11 cellular contexts compared by ENCODE assay signal in the genomic region with DNA sequence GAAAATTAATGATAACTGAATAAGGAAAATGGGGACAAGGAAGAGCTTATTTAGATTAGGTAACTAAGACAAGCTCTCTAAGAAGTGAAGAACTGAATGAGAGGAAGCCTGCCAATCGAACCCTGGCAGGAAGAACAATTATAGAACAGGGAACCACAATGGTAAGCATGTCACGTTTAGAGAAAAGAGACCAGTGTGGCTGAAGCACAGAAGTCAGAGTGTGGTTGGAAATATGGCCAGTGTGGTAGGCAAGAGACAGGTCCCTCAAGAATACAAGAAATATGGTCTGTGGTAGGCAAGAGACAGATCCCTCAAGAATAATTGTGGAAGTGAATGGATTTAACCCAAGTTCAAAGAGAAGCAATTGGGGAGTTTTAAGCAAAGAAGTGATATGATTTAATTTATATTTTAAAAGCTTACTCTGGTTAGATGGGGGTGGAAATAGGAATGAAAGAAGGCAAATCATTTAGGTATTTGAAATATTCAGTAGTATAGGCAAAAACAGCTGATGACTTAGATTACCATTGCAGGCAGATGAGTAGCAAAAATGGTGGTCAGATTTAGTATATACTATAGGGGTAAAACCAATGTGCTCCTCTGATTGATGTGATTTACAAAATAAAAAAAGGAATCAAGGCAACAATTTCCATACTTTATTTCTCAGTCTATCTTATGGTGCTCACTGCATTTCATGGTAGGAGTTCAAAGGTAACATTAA. TPM values are rescaled to one million over a fixed set of nuclear protein-coding genes. Genes with fewer than 3 reads are reported as not detected.
DNase-seq lines count a peak whose midpoint lies in the region; ATAC-seq and TF ChIP-seq lines count a peak whose summit lies in the region.
"Had no signal": no experiment of that assay in that cellular context is flagged by ENCODE, and none has a peak within 500 bp of the region (broad histone marks: within the 10 kb centered on the region; RNA-seq: fewer than 3 reads in every experiment).

No MANE protein-coding gene starts in this region.

- no peak for TF ChIP-seq CTCF in GM13977 (IDR thresholded peaks at IDR 0.05; ENCODE audit: extremely low read depth, insufficient read depth, missing control alignments)
- TF ChIP-seq CTCF in esophagus squamous epithelium (IDR thresholded peaks at IDR 0.05): no peak
- TF ChIP-seq CTCF in SK-N-SH (IDR thresholded peaks at IDR 0.05): no peak

- peaks cover 61% of the 10 kb centered on the region for H3K36me3 Mint-ChIP-seq in activated naive CD8-positive, alpha-beta T cell treated with anti-CD3 and anti-CD28 coated beads for 36 hours

- H3K9ac ChIP-seq in SK-N-SH: no peak overlapping the region

- H3K36me3 ChIP-seq in esophagus squamous epithelium (no peaks in the 10 kb centered on the region), SK-N-SH (replicated peaks in 1 of 2; ENCODE audit: control insufficient read depth in 1 of 2, insufficient read depth in 2 of 2, low read length in 1 of 2) (no peaks in the 10 kb centered on the region)
- H3K36me3 ChIP-seq: WERI-Rb-1 had no signal

- peak overlapping the region; percentile 47 for H3K27ac Mint-ChIP-seq in activated naive CD8-positive, alpha-beta T cell treated with anti-CD3 and anti-CD28 coated beads for 36 hours

- H3K27me3 Mint-ChIP-seq in activated naive CD8-positive, alpha-beta T cell treated with anti-CD3 and anti-CD28 coated beads for 36 hours: no peaks in the 10 kb centered on the region

- H3K4me3 ChIP-seq in esophagus squamous epithelium (no peak overlapping the region), SK-N-SH (ENCODE audit: low read depth in 2 of 2, low read length in 1 of 2) (no peak overlapping the region)

- no peaks in the 10 kb centered on the region for H3K9me2 ChIP-seq in SK-N-SH

- ATAC-seq in GM19467 (IDR thresholded peaks at IDR 0.05; ENCODE audit: unreplicated experiment) (peak; percentile 83), HG03108 (IDR thresholded peaks at IDR 0.05; ENCODE audit: unreplicated experiment) (peak; percentile 84)

- CTCF ChIA-PET in SK-N-SH (lab: Yijun Ruan, JAX): interaction anchor here (1.3 kb wide), 1 partner anchor 28 kb away, joined by 5 read pairs; no protein-coding TSS in a partner anchor

- TF ChIP-seq RAD21 in SK-N-SH (IDR thresholded peaks at IDR 0.05; ENCODE audit: low read length): no peak

- H3F3A ChIP-seq in SK-N-SH (replicated peaks; ENCODE audit: insufficient read depth): no peaks in the 10 kb centered on the region

- peaks cover 43% of the 10 kb centered on the region for H3K4me1 Mint-ChIP-seq in activated naive CD8-positive, alpha-beta T cell treated with anti-CD3 and anti-CD28 coated beads for 36 hours

- in situ Hi-C loops in GM13977 (cut with MboI; ENCODE audit: low pct_unique_long_range_greater_than_20kb, low sequenced_read_pairs, unreplicated experiment): no loop called here

- H4K20me1 ChIP-seq in SK-N-SH (ENCODE audit: insufficient read depth): no peaks in the 10 kb centered on the region

- H2AFZ ChIP-seq in SK-N-SH (ENCODE audit: low read depth): no peak overlapping the region

- H3K4me3 Mint-ChIP-seq in activated naive CD8-positive, alpha-beta T cell treated with anti-CD3 and anti-CD28 coated beads for 36 hours: peak overlapping the region; percentile 61

- H3K9me3 ChIP-seq in esophagus squamous epithelium (peaks cover 0 to 13% (median 0%) of the 10 kb centered on the region in 3 donors), SK-N-SH (no peaks in the 10 kb centered on the region)

- no peak for TF ChIP-seq POLR2A in esophagus squamous epithelium (IDR thresholded peaks at IDR 0.05)

- 36 to 43% methylated on average over 2 of the region's 2 CpGs for WGBS in esophagus squamous epithelium, 2 donors
- WGBS in SK-N-SH (ENCODE audit: low lambda C conversion rate): 2% methylated on average over 2 of the region's 2 CpGs

- H3K27ac ChIP-seq in esophagus squamous epithelium (no peak overlapping the region), SK-N-SH (ENCODE audit: low read depth in 2 of 2, low read length in 1 of 2) (no peak overlapping the region)
- H3K27ac ChIP-seq: WERI-Rb-1 had no signal

- intact Hi-C loops in esophagus squamous epithelium (cut with DNase I): loop anchor here (10.0 kb wide), 1 partner anchor 2000 kb away; no protein-coding TSS in a partner anchor

- H3K79me2 ChIP-seq in SK-N-SH (ENCODE audit: insufficient read depth): no peaks in the 10 kb centered on the region

- DNase-seq in GM13977 (ENCODE audit: low spot score): peak; percentile 36
- peak; percentile 19 for DNase-seq in activated naive CD8-positive, alpha-beta T cell treated with anti-CD3 and anti-CD28 coated beads for 36 hours
- no peak for DNase-seq in NCI-H510A (lab: John Stamatoyannopoulos, UW)
- DNase-seq in esophagus squamous epithelium (lab: John Stamatoyannopoulos, UW): no peak
- no peak for DNase-seq in SK-N-SH
- DNase-seq in NK-92 treated with Interleukin-12 subunit alpha and Interleukin-12 subunit beta, amount 100 ng/mL, for 24 hours (lab: John Stamatoyannopoulos, UW): no peak
- DNase-seq: NCI-H187; stimulated activated CD4-positive, alpha-beta T cell treated with anti-CD3 and anti-CD28 coated beads, Interleukin-1b, Interleukin-23, amount 100 ng/mL, for 48 hours; WERI-Rb-1 had no signal

- POLR2A ChIA-PET in SK-N-SH (lab: Yijun Ruan, JAX): no interaction called here

- H3K9me3 Mint-ChIP-seq in activated naive CD8-positive, alpha-beta T cell treated with anti-CD3 and anti-CD28 coated beads for 36 hours: peaks cover 33% of the 10 kb centered on the region

- H3K4me2 ChIP-seq in SK-N-SH: no peak overlapping the region

- TF ChIP-seq EP300 in SK-N-SH (IDR thresholded peaks at IDR 0.05; ENCODE audit: borderline replicate concordance in 1 of 2, low read depth in 1 of 2, low read length in 1 of 2): no peak

- H3K27me3 ChIP-seq in esophagus squamous epithelium (no peaks in the 10 kb centered on the region), SK-N-SH (ENCODE audit: insufficient read depth) (no peaks in the 10 kb centered on the region)

- no peaks in the 10 kb centered on the region for H3K4me1 ChIP-seq in esophagus squamous epithelium
- H3K4me1 ChIP-seq in SK-N-SH (ENCODE audit: control insufficient read depth in 1 of 2, insufficient read depth in 2 of 2, low read depth in 1 of 2, low read length in 1 of 2): no peaks in the 10 kb centered on the region

TF ChIP-seq in SK-N-SH, 30 proteins besides CTCF, POLR2A, EP300 and RAD21:
- TF ChIP-seq, protein P1, sequence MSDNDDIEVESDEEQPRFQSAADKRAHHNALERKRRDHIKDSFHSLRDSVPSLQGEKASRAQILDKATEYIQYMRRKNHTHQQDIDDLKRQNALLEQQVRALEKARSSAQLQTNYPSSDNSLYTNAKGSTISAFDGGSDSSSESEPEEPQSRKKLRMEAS (IDR thresholded peaks at IDR 0.05; ENCODE audit: low read depth): no peak
- TF ChIP-seq SIN3A (IDR thresholded peaks at IDR 0.05; ENCODE audit: borderline replicate concordance, low read depth, low read length) (no peak), RFX5 (IDR thresholded peaks at IDR 0.05; ENCODE audit: low read length) (no peak), GABPA (IDR thresholded peaks at IDR 0.05; ENCODE audit: low read depth) (no peak), SMC3 (IDR thresholded peaks at IDR 0.05; ENCODE audit: low read depth, low read length) (no peak), ZBTB33 (IDR thresholded peaks at IDR 0.05; ENCODE audit: borderline replicate concordance, low read depth) (no peak), TCF12 (IDR thresholded peaks at IDR 0.05) (no peak), FOXM1 (IDR thresholded peaks at IDR 0.05; ENCODE audit: low read depth) (no peak)

RNA-seq across cellular contexts. Expression of gene ERMN, which starts 38.8 kb away (rescaled TPM):
- 1 to 10 TPM; 1.9 to 2.0 TPM for total RNA-seq in activated naive CD8-positive, alpha-beta T cell treated with anti-CD3 and anti-CD28 coated beads for 36 hours
- total RNA-seq in esophagus squamous epithelium: 1 to 10 TPM in 1 of 4 donors, under 1 TPM in 2, not detected in 1; 0.04 to 1.1 (median 0.19) TPM
- not detected in 2 replicates for polyA plus RNA-seq in SK-N-SH (2012; rRNA removed)
- polyA plus RNA-seq in SK-N-SH (2012; cell fraction: cytosol; rRNA removed): not detected in 2 replicates
- polyA plus RNA-seq in SK-N-SH (2012; cell fraction: nucleus; rRNA removed): not detected in 2 replicates

Comparison
In these comparisons a context has a peak if more than half of its experiments do, and no peak if none do; other contexts are left out.
1. DNase-seq: peak in GM13977 (single experiment) and activated naive CD8-positive, alpha-beta T cell treated with anti-CD3 and anti-CD28 coated beads for 36 hours (single experiment); none in NCI-H510A (single experiment), esophagus squamous epithelium (single experiment), SK-N-SH (single experiment) and NK-92 treated with Interleukin-12 subunit alpha and Interleukin-12 subunit beta, amount 100 ng/mL, for 24 hours (single experiment).